Comparison of ENCODE assay signal across 8 cellular contexts in the genomic region with DNA sequence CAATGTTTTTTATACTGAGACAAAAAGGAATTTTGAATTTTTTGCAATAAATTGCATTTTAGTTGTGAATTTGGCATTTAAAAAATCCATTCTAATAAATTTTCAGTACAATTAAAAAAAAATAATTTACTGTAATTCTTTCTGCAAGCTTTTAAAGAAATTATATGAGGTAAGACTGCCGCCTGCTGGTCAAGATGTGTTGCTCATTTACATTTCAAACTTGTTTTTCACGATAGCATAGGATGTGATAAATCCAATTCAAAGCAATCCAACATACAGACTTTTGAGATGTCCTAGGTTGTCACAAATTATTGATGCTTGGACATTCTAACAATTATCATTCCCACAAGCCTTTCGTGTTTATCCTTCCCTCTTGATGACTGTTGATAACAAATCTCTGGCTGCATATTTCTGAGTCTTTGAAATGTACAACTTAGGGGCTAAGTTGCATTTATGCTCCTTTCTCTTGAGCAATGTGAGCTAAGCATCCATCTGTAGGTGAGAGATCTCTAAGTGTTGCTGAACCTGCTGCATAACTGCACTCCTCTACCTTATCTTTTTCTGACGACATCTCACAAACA. TPM values are rescaled to one million over a fixed set of nuclear protein-coding genes. Genes with fewer than 3 reads are reported as not detected.
DNase-seq lines count a peak whose midpoint lies in the region; ATAC-seq, FAIRE-seq and TF ChIP-seq lines count a peak whose summit lies in the region.

No MANE protein-coding gene starts in this region.

- H3K9me3 ChIP-seq in BE2C, result no peaks in the 10 kb centered on the region

- no peaks in the 10 kb centered on the region for H3K4me1 ChIP-seq in BE2C

- DNase-seq in BE2C (peak; percentile 61), GM19239 (ENCODE audit: insufficient read length, low spot score) (no peak), NCI-H345 treated with DMSO at 0.1 percent for 48 hours (lab: John Stamatoyannopoulos, UW; ENCODE audit: unreplicated experiment) (peak; percentile 3), erythroblast (lab: John Stamatoyannopoulos, UW) (peak; percentile 79 to 89), neural crest cell (ENCODE audit: low read depth, low spot score) (peak; percentile 59)
- DNase-seq in activated CD4-positive, alpha-beta memory T cell treated with anti-CD3 and anti-CD28 coated beads, Interleukin-2, amount 10 ng/mL, durations not matched to agents 7 days and 5 days, result peak; percentile 46

- H3K27me3 ChIP-seq in BE2C, result no peaks in the 10 kb centered on the region

- H3K4me1 Mint-ChIP-seq in activated CD4-positive, alpha-beta memory T cell treated with anti-CD3 and anti-CD28 coated beads, Interleukin-2, amount 10 ng/mL, durations not matched to agents 7 days and 5 days, result no peaks in the 10 kb centered on the region
- no peaks in the 10 kb centered on the region for H3K4me1 Mint-ChIP-seq in neural crest cell

- no peaks in the 10 kb centered on the region for H3K9me3 Mint-ChIP-seq in activated CD4-positive, alpha-beta memory T cell treated with anti-CD3 and anti-CD28 coated beads, Interleukin-2, amount 10 ng/mL, durations not matched to agents 7 days and 5 days
- H3K9me3 Mint-ChIP-seq in neural crest cell, result no peaks in the 10 kb centered on the region

- CTCF ChIA-PET in activated CD4-positive, alpha-beta memory T cell treated with anti-CD3 and anti-CD28 coated beads, Interleukin-2, amount 10 ng/mL, durations not matched to agents 7 days and 5 days (lab: Charles Lee), result interaction anchor here (0.6 to 2.5 kb wide), 5 partner anchors 20 to 435 kb away, joined by 3 to 28 read pairs (median 5); no protein-coding TSS in a partner anchor

- ATAC-seq in GM21723 (IDR thresholded peaks at IDR 0.05; ENCODE audit: unreplicated experiment) (no peak), HG03097 (IDR thresholded peaks at IDR 0.05; ENCODE audit: low FRiP score, unreplicated experiment) (no peak)

- H3K36me3 Mint-ChIP-seq in activated CD4-positive, alpha-beta memory T cell treated with anti-CD3 and anti-CD28 coated beads, Interleukin-2, amount 10 ng/mL, durations not matched to agents 7 days and 5 days (ENCODE audit: low read depth), result no peaks in the 10 kb centered on the region
- H3K36me3 Mint-ChIP-seq in neural crest cell (ENCODE audit: low read depth), result no peaks in the 10 kb centered on the region

- FAIRE-seq in GM19239 (lab: Jason Lieb, UNC), result peak; percentile 42

- TF ChIP-seq CTCF in BE2C (IDR thresholded peaks at IDR 0.05; ENCODE audit: low read depth, low read length), result peak; percentile 77
- TF ChIP-seq CTCF in neural crest cell (conservative IDR thresholded peaks at IDR 0.05), result peak; percentile 91

- H3K27me3 Mint-ChIP-seq in activated CD4-positive, alpha-beta memory T cell treated with anti-CD3 and anti-CD28 coated beads, Interleukin-2, amount 10 ng/mL, durations not matched to agents 7 days and 5 days, result peaks cover 7% of the 10 kb centered on the region
- H3K27me3 Mint-ChIP-seq in neural crest cell (ENCODE audit: low read depth), result peaks cover 3% of the 10 kb centered on the region

- TF ChIP-seq POLR2A in erythroblast (IDR thresholded peaks at IDR 0.05; ENCODE audit: low read length), result no peak

- no peak overlapping the region for H3K4me3 Mint-ChIP-seq in activated CD4-positive, alpha-beta memory T cell treated with anti-CD3 and anti-CD28 coated beads, Interleukin-2, amount 10 ng/mL, durations not matched to agents 7 days and 5 days
- H3K4me3 Mint-ChIP-seq in neural crest cell, result no peak overlapping the region

- H3K27ac Mint-ChIP-seq in activated CD4-positive, alpha-beta memory T cell treated with anti-CD3 and anti-CD28 coated beads, Interleukin-2, amount 10 ng/mL, durations not matched to agents 7 days and 5 days, result no peak overlapping the region
- no peak overlapping the region for H3K27ac Mint-ChIP-seq in neural crest cell (ENCODE audit: unreplicated experiment)

- no peaks in the 10 kb centered on the region for H3K36me3 ChIP-seq in BE2C

- POLR2A ChIA-PET in activated CD4-positive, alpha-beta memory T cell treated with anti-CD3 and anti-CD28 coated beads, Interleukin-2, amount 10 ng/mL, durations not matched to agents 7 days and 5 days (lab: Charles Lee), result no interaction called here

- H3K4me3 ChIP-seq in BE2C (ENCODE audit: low read depth, low read length), result no peak overlapping the region

RNA-seq across cellular contexts. Expression of a gene that starts 21.7 kb away (rescaled TPM):
- 2.1 TPM for polyA plus RNA-seq in BE2C (2012; ENCODE audit: insufficient read depth, insufficient read length, low read depth)
- total RNA-seq in activated CD4-positive, alpha-beta memory T cell treated with anti-CD3 and anti-CD28 coated beads, Interleukin-2, amount 10 ng/mL, durations not matched to agents 7 days and 5 days, result under 1 TPM; 0.25 to 0.33 TPM
- 1.7 and 2.8 TPM in 2 replicates for total RNA-seq in neural crest cell

RNA-seq across cellular contexts. Expression of a gene that starts 41.9 kb away (rescaled TPM):
- 12.2 TPM for polyA plus RNA-seq in BE2C (2012; ENCODE audit: insufficient read depth, insufficient read length, low read depth)
- not detected for total RNA-seq in activated CD4-positive, alpha-beta memory T cell treated with anti-CD3 and anti-CD28 coated beads, Interleukin-2, amount 10 ng/mL, durations not matched to agents 7 days and 5 days
- total RNA-seq in neural crest cell, result 30.7 and 32.5 TPM in 2 replicates

Comparison
In these comparisons a context has a peak if more than half of its experiments do, and no peak if none do; other contexts are left out.
1. RNA of a gene that starts 41.9 kb away (total RNA-seq): 30.7 to 32.5 TPM in neural crest cell; not detected in activated CD4-positive, alpha-beta memory T cell treated with anti-CD3 and anti-CD28 coated beads, Interleukin-2, amount 10 ng/mL, durations not matched to agents 7 days and 5 days; every median in the first group is over 10 times any median in the second.